In genomic region chr10:122894261-122894944, GRCh38 we compare ENCODE assay signal across 25 cellular contexts. TPM values are rescaled to one million over a fixed set of nuclear protein-coding genes. Genes with fewer than 3 reads are reported as not detected.
"Had no signal": no experiment of that assay in that cellular context is flagged by ENCODE, and none has a peak within 500 bp of the region (broad histone marks: within the 10 kb centered on the region; RNA-seq: fewer than 3 reads in every experiment).

No MANE protein-coding gene starts in this region.

- H3K27me3 Mint-ChIP-seq: activated CD4-positive, alpha-beta memory T cell treated with anti-CD3 and anti-CD28 coated beads, Interleukin-2, amount 10 ng/mL, durations not matched to agents 7 days and 5 days had no signal

- H3K36me3 ChIP-seq: esophagus squamous epithelium, prostate gland, tibial artery had no signal

- H3K27ac ChIP-seq: body of pancreas, esophagus squamous epithelium, hepatocyte, prostate gland, skin epidermis, tibial artery, uterus had no signal

- H3K4me2 ChIP-seq: hepatocyte had no signal

- H3K79me2 ChIP-seq: hepatocyte had no signal

- ATAC-seq: activated naive CD4-positive, alpha-beta T cell treated with anti-CD3 and anti-CD28 coated beads, Interleukin-2, amount 50 U/mL, for 72 hours; body of pancreas; left lobe of liver; right cardiac atrium; stimulated activated naive B cell treated with anti-CD40 and anti-IgM and Interleukin-4, amounts not matched to agents 10 μg/mL and 1 μg/mL and 100 μg/mL, for 72 hours had no signal

- H3K4me3 Mint-ChIP-seq: activated CD4-positive, alpha-beta memory T cell treated with anti-CD3 and anti-CD28 coated beads, Interleukin-2, amount 10 ng/mL, durations not matched to agents 7 days and 5 days; stimulated activated naive B cell treated with anti-CD40 and anti-IgM and Interleukin-4, amounts not matched to agents 10 μg/mL and 1 μg/mL and 100 μg/mL, for 72 hours had no signal

- H2AFZ ChIP-seq: hepatocyte had no signal

- H3K27ac Mint-ChIP-seq: activated CD4-positive, alpha-beta memory T cell treated with anti-CD3 and anti-CD28 coated beads, Interleukin-2, amount 10 ng/mL, durations not matched to agents 7 days and 5 days; activated naive CD4-positive, alpha-beta T cell treated with anti-CD3 and anti-CD28 coated beads, Interleukin-2, amount 50 U/mL, for 72 hours; stimulated activated naive B cell treated with anti-CD40 and anti-IgM and Interleukin-4, amounts not matched to agents 10 μg/mL and 1 μg/mL and 100 μg/mL, for 72 hours had no signal

- H3K27me3 ChIP-seq: body of pancreas, hepatocyte, uterus had no signal

- H3K4me3 ChIP-seq: body of pancreas, esophagus squamous epithelium, hepatocyte, prostate gland, skin epidermis, tibial artery, uterus had no signal

- H3K9me3 ChIP-seq: body of pancreas, esophagus squamous epithelium, prostate gland, tibial artery, uterus had no signal

- H3K4me1 ChIP-seq: body of pancreas, esophagus squamous epithelium, prostate gland, tibial artery, uterus had no signal

- H3K36me3 Mint-ChIP-seq: naive B cell; stimulated activated naive B cell treated with anti-CD40 and anti-IgM and Interleukin-4, amounts not matched to agents 10 μg/mL and 1 μg/mL and 100 μg/mL, for 72 hours had no signal

- DNase-seq: activated CD4-positive, alpha-beta memory T cell treated with anti-CD3 and anti-CD28 coated beads, Interleukin-2, amount 10 ng/mL, durations not matched to agents 7 days and 5 days; activated gamma-delta T cell; activated T-cell treated with anti-CD3 and anti-CD28 coated beads, Interleukin-2, amount 50 U/mL, for 48 hours; amygdala; body of pancreas; esophagus squamous epithelium; mammary epithelial cell; naive B cell; nucleus accumbens; right cardiac atrium; stimulated activated CD4-positive, alpha-beta T cell treated with anti-CD3 and anti-CD28 coated beads, Interleukin-15, amount 100 ng/mL, for 24 hours; stimulated activated CD4-positive, alpha-beta T cell treated with anti-CD3 and anti-CD28 coated beads, Interleukin-4, amount 100 ng/mL, for 1 hour; stimulated activated naive B cell treated with anti-CD40 and anti-IgM and Interleukin-4, amounts not matched to agents 10 μg/mL and 1 μg/mL and 100 μg/mL, for 72 hours; tibial artery; uterus had no signal

- H3K9me3 Mint-ChIP-seq: activated CD4-positive, alpha-beta memory T cell treated with anti-CD3 and anti-CD28 coated beads, Interleukin-2, amount 10 ng/mL, durations not matched to agents 7 days and 5 days; activated naive CD4-positive, alpha-beta T cell treated with anti-CD3 and anti-CD28 coated beads, Interleukin-2, amount 50 U/mL, for 72 hours; naive B cell; stimulated activated naive B cell treated with anti-CD40 and anti-IgM and Interleukin-4, amounts not matched to agents 10 μg/mL and 1 μg/mL and 100 μg/mL, for 72 hours had no signal

RNA-seq across cellular contexts. Expression of gene FAM24B, which starts 15.0 kb away (rescaled TPM):
- total RNA-seq: hepatocyte had no signal
- polyA plus RNA-seq: hepatocyte had no signal

RNA-seq across cellular contexts. Expression of gene FAM24A, which starts 16.0 kb away (rescaled TPM):
- total RNA-seq: activated CD4-positive, alpha-beta memory T cell treated with anti-CD3 and anti-CD28 coated beads, Interleukin-2, amount 10 ng/mL, durations not matched to agents 7 days and 5 days; activated naive CD4-positive, alpha-beta T cell treated with anti-CD3 and anti-CD28 coated beads, Interleukin-2, amount 50 U/mL, for 72 hours; body of pancreas; esophagus squamous epithelium; fibroblast of villous mesenchyme; glomerular endothelial cell; hepatocyte; left lobe of liver; mammary epithelial cell; mononuclear cell; prostate gland; right cardiac atrium; T-helper 2 cell treated with Interferon-gamma antibody and Interleukin-4, amounts not matched to agents 100 ng/mL and 5 ng/mL, for 36 hours; uterus had no signal
- polyA plus RNA-seq: hepatocyte, keratinocyte, mammary epithelial cell, right cardiac atrium had no signal

RNA-seq across cellular contexts. Expression of gene CUZD1, which starts 48.7 kb away (rescaled TPM):
- total RNA-seq: hepatocyte had no signal
- polyA plus RNA-seq: hepatocyte had no signal
